Comparison of ENCODE assay signal across 8 cellular contexts in the genomic region with DNA sequence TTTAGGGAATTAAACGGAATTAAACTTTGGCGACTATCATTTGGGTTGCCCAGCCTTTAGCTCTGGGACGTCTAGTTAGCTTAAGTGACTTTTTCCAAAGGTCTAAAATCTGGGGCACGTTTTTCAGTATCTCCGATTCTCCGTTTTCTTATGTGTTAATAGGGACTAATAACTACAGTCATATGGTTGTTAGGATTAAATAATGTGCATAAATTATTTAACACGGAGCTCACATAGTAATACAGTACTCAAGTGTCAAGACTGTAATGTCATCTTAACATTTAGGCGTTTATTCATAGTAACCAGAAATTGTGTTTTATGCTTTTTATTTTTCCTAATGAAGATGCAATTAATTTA. TPM values are rescaled to one million over a fixed set of nuclear protein-coding genes. Genes with fewer than 3 reads are reported as not detected.
DNase-seq lines count a peak whose midpoint lies in the region; ATAC-seq and TF ChIP-seq lines count a peak whose summit lies in the region.

No MANE protein-coding gene starts in this region.

- no peaks in the 10 kb centered on the region for H3K27me3 Mint-ChIP-seq in MCF 10A (ENCODE audit: insufficient read depth, unreplicated experiment)

- DNase-seq in MCF 10A (ENCODE audit: unreplicated experiment) (no peak), NCI-H187 (lab: John Stamatoyannopoulos, UW) (no peak), head of caudate nucleus (no peak)

- ATAC-seq in HG02623 (IDR thresholded peaks at IDR 0.05; ENCODE audit: unreplicated experiment) (peak; percentile 0), esophagus mucosa (no peak), GM21447 (IDR thresholded peaks at IDR 0.05; ENCODE audit: unreplicated experiment) (no peak)

- TF ChIP-seq CTCF in MCF 10A (IDR thresholded peaks at IDR 0.05; ENCODE audit: unreplicated experiment), result no peak

- H3K36me3 ChIP-seq in BLaER1 (peaks cover 45% of the 10 kb centered on the region), muscle layer of duodenum (ENCODE audit: control insufficient read depth in 1 of 2, insufficient read depth in 2 of 2, low read length in 2 of 2) (peaks cover 5% of the 10 kb centered on the region in 2 donors)

- H3K4me1 ChIP-seq in BLaER1, result peaks cover 18% of the 10 kb centered on the region
- H3K4me1 ChIP-seq in muscle layer of duodenum (ENCODE audit: control insufficient read depth in 1 of 2, insufficient read depth in 2 of 2, low read length in 2 of 2), result peaks cover 0 to 11% of the 10 kb centered on the region in 2 donors

- peak overlapping the region; percentile 86 for H3K4me2 ChIP-seq in BLaER1

- H3K4me1 Mint-ChIP-seq in MCF 10A (ENCODE audit: insufficient read depth, unreplicated experiment), result peaks cover 4% of the 10 kb centered on the region

- H3K27ac ChIP-seq in BLaER1, result peak overlapping the region; percentile 70
- peak overlapping the region; percentile 72 for H3K27ac ChIP-seq in muscle layer of duodenum (ENCODE audit: low read length)

- POLR2A ChIA-PET in MCF 10A (lab: Yijun Ruan, JAX), result interaction anchor here (0.6 to 4.9 kb wide), 11 partner anchors 12 to 515 kb away, joined by 3 to 31 read pairs (median 5); a partner anchor contains a TSS

- H3K27me3 ChIP-seq in BLaER1, result no peaks in the 10 kb centered on the region
- H3K27me3 ChIP-seq in muscle layer of duodenum (ENCODE audit: low read depth, low read length), result no peaks in the 10 kb centered on the region

- peak overlapping the region; percentile 89 for H3K4me3 ChIP-seq in BLaER1
- H3K4me3 ChIP-seq in muscle layer of duodenum (ENCODE audit: low read depth in 1 of 2, low read length in 2 of 2), result peak overlapping the region; percentile 79 to 92

- peaks cover 19% of the 10 kb centered on the region for H4K20me1 ChIP-seq in BLaER1

- CTCF ChIA-PET in MCF 10A (lab: Yijun Ruan, JAX), result interaction anchor here (0.5 to 1.1 kb wide), 4 partner anchors 21 to 112 kb away, joined by 3 read pairs; a partner anchor contains a TSS

- peak overlapping the region; percentile 86; the same call in 1 of the 2 replicates for H3K9ac ChIP-seq in BLaER1

- no peaks in the 10 kb centered on the region for H3K9me3 ChIP-seq in BLaER1
- H3K9me3 ChIP-seq in muscle layer of duodenum (ENCODE audit: control insufficient read depth in 1 of 2, low read length in 2 of 2), result no peaks in the 10 kb centered on the region

- BruUV-seq in MCF 10A (replicated peaks; lab: Mats Ljungman, UMichigan), result TSS peak; percentile 96

- intact Hi-C loops in MCF 10A (cut with micrococcal nuclease), result loop anchor here (2.0 kb wide), 1 partner anchor 127 kb away; a partner anchor contains a TSS
- intact Hi-C loops in head of caudate nucleus (cut with DNase I), result no loop called here

- peaks cover 9% of the 10 kb centered on the region for H3K36me3 Mint-ChIP-seq in MCF 10A (ENCODE audit: insufficient read depth, unreplicated experiment)

- no peaks in the 10 kb centered on the region for H3K9me3 Mint-ChIP-seq in MCF 10A (ENCODE audit: unreplicated experiment)

- H3K27ac Mint-ChIP-seq in MCF 10A (ENCODE audit: low read depth, unreplicated experiment), result peak overlapping the region; percentile 91

- H3K4me3 Mint-ChIP-seq in MCF 10A (ENCODE audit: unreplicated experiment), result peak overlapping the region; percentile 82

RNA-seq across cellular contexts. Expression of a gene that starts 0.5 kb away (rescaled TPM):
- total RNA-seq in MCF 10A (2022), result 12.1 and 22.0 TPM in 2 replicates
- 22.1 TPM for total RNA-seq in esophagus mucosa

RNA-seq across cellular contexts. Expression of a gene that starts 23.0 kb away (rescaled TPM):
- 29.2 and 30.9 TPM in 2 replicates for total RNA-seq in MCF 10A (2022)
- total RNA-seq in esophagus mucosa, result 12.8 TPM

RNA-seq across cellular contexts. Expression of a gene that starts 46.1 kb away (rescaled TPM):
- 22.1 and 25.5 TPM in 2 replicates for total RNA-seq in MCF 10A (2022)
- 8.6 TPM for total RNA-seq in esophagus mucosa

RNA-seq across cellular contexts. Expression of a gene that starts 59.2 kb away (rescaled TPM):
- total RNA-seq in MCF 10A (2022), result not detected in 2 replicates
- total RNA-seq in esophagus mucosa, result not detected
